ENCODE assay signal across 8 cellular contexts in genomic region chr10:100229819-100230422, GRCh38. TPM values are rescaled to one million over a fixed set of nuclear protein-coding genes. Genes with fewer than 3 reads are reported as not detected.
DNase-seq lines count a peak whose midpoint lies in the region; ATAC-seq and TF ChIP-seq lines count a peak whose summit lies in the region.

No MANE protein-coding gene starts in this region.

- intact Hi-C loops in OCI-LY7 (cut with micrococcal nuclease; ENCODE audit: unreplicated experiment) = loop anchor here (1.0 kb wide), 1 partner anchor 45 kb away; no protein-coding TSS in a partner anchor

- H4K20me1 ChIP-seq in BLaER1 = peaks cover 20% of the 10 kb centered on the region; the same call in 1 of the 2 replicates
- no peaks in the 10 kb centered on the region for H4K20me1 ChIP-seq in OCI-LY7 (ENCODE audit: insufficient read depth, low read length)

- peak overlapping the region; percentile 70 for H2AFZ ChIP-seq in OCI-LY7 (ENCODE audit: low read length)

- WGBS in endodermal cell (ENCODE audit: insufficient coverage in 1 of 2, insufficient read length in 1 of 2), 2 experiments = 78 to 80% methylated on average over 21 of the region's 21 CpGs

- H3K36me3 Mint-ChIP-seq in endodermal cell (ENCODE audit: low read depth) (peaks cover 30% of the 10 kb centered on the region), nephron progenitor cell (ENCODE audit: low read depth) (peaks cover 23% of the 10 kb centered on the region)

- ATAC-seq in HG03108 (IDR thresholded peaks at IDR 0.05; ENCODE audit: unreplicated experiment) = no peak

- CTCF ChIA-PET in OCI-LY7 (lab: Charles Lee; ENCODE audit: unreplicated experiment) = no interaction called here

- H3K79me2 ChIP-seq in OCI-LY7 (ENCODE audit: insufficient read depth, low read depth, low read length) = peaks cover 40% of the 10 kb centered on the region; the same call in 1 of the 2 replicates

- no peaks in the 10 kb centered on the region for H3K9me3 ChIP-seq in BLaER1
- H3K9me3 ChIP-seq in OCI-LY7 (ENCODE audit: low read length) = no peaks in the 10 kb centered on the region
- no peaks in the 10 kb centered on the region for H3K9me3 ChIP-seq in endodermal cell (ENCODE audit: control insufficient read depth, low read length)

- H3K4me2 ChIP-seq in BLaER1 (peak overlapping the region; percentile 86), OCI-LY7 (ENCODE audit: low read length) (peak overlapping the region; percentile 75)

- H3K27ac ChIP-seq in BLaER1 (peak overlapping the region; percentile 87), OCI-LY7 (ENCODE audit: low read depth, low read length, poor library complexity, severe bottlenecking) (peak overlapping the region; percentile 29), endodermal cell (ENCODE audit: low read depth, low read length) (peak overlapping the region; percentile 58)

- peaks cover 20% of the 10 kb centered on the region for H3K4me1 ChIP-seq in BLaER1
- H3K4me1 ChIP-seq in OCI-LY7 (ENCODE audit: insufficient read depth, low read length, poor library complexity, severe bottlenecking) = peaks cover 27% of the 10 kb centered on the region
- no peaks in the 10 kb centered on the region for H3K4me1 ChIP-seq in endodermal cell (ENCODE audit: control insufficient read depth, insufficient read depth, low read length)

- H3K9ac ChIP-seq in BLaER1 (peak overlapping the region; percentile 91), endodermal cell (ENCODE audit: extremely low read depth, low read length, poor library complexity, severe bottlenecking) (peak overlapping the region; percentile 70)

- H3K4me3 Mint-ChIP-seq in endodermal cell (peak overlapping the region; percentile 82), nephron progenitor cell (peak overlapping the region; percentile 94)

- H3K27ac Mint-ChIP-seq in endodermal cell = peak overlapping the region; percentile 92
- peak overlapping the region; percentile 93 for H3K27ac Mint-ChIP-seq in nephron progenitor cell

- H3K9me2 ChIP-seq in OCI-LY7 (ENCODE audit: insufficient read depth, low read length) = no peaks in the 10 kb centered on the region

- H3K27me3 ChIP-seq in BLaER1 (no peaks in the 10 kb centered on the region), endodermal cell (ENCODE audit: control insufficient read depth, insufficient read depth, low read length, poor library complexity, severe bottlenecking) (no peaks in the 10 kb centered on the region)

- peak overlapping the region; percentile 94 for H3K4me3 ChIP-seq in BLaER1
- H3K4me3 ChIP-seq in OCI-LY7 (ENCODE audit: low read depth, low read length, poor library complexity, severe bottlenecking) = peak overlapping the region; percentile 83
- H3K4me3 ChIP-seq in endodermal cell (ENCODE audit: low read length) = peak overlapping the region; percentile 92

- in situ Hi-C loops in GM13977 (cut with MboI; ENCODE audit: low pct_unique_long_range_greater_than_20kb, low sequenced_read_pairs, unreplicated experiment) = no loop called here

- H3K9me3 Mint-ChIP-seq in endodermal cell = no peaks in the 10 kb centered on the region
- H3K9me3 Mint-ChIP-seq in nephron progenitor cell = no peaks in the 10 kb centered on the region

- TSS peak; percentile 93 for BruUV-seq in OCI-LY7 (replicated peaks; lab: Mats Ljungman, UMichigan)

- POLR2A ChIA-PET in OCI-LY7 (lab: Charles Lee) = no interaction called here

- DNase-seq in OCI-LY7 (ENCODE audit: low spot score) (no peak), endodermal cell (no peak), nephron progenitor cell (no peak), H4 (ENCODE audit: low spot score) (no peak), GM13977 (ENCODE audit: low spot score) (no peak), NCI-H748 treated with DMSO at 0.1 percent for 48 hours (lab: John Stamatoyannopoulos, UW) (no peak)

- TF ChIP-seq CTCF in OCI-LY7 (conservative IDR thresholded peaks at IDR 0.05; ENCODE audit: low read length) = no peak
- no peak for TF ChIP-seq CTCF in endodermal cell (conservative IDR thresholded peaks at IDR 0.05)
- no peak for TF ChIP-seq CTCF in nephron progenitor cell (IDR thresholded peaks at IDR 0.05)
- no peak for TF ChIP-seq CTCF in GM13977 (IDR thresholded peaks at IDR 0.05; ENCODE audit: extremely low read depth, insufficient read depth, missing control alignments)

- H3K4me1 Mint-ChIP-seq in endodermal cell = peaks cover 5% of the 10 kb centered on the region
- H3K4me1 Mint-ChIP-seq in nephron progenitor cell = peaks cover 26% of the 10 kb centered on the region

- H3K36me3 ChIP-seq in BLaER1 (peaks cover 58% of the 10 kb centered on the region), OCI-LY7 (ENCODE audit: insufficient read depth, low read length) (peaks cover 55% of the 10 kb centered on the region), endodermal cell (ENCODE audit: control insufficient read depth, insufficient read depth, low read length) (peaks cover 33% of the 10 kb centered on the region)

- no peaks in the 10 kb centered on the region for H3K27me3 Mint-ChIP-seq in endodermal cell (ENCODE audit: insufficient read depth)
- no peaks in the 10 kb centered on the region for H3K27me3 Mint-ChIP-seq in nephron progenitor cell (ENCODE audit: low read depth, poor library complexity)

RNA-seq across cellular contexts. Expression of gene CHUK, which starts 0.5 kb away (rescaled TPM):
- 21.0 and 23.5 TPM in 2 replicates for total RNA-seq in OCI-LY7 (2014; rRNA removed; shearing (Covaris generic))
- total RNA-seq in OCI-LY7 (2022) (25.6 and 26.2 TPM in 2 replicates), endodermal cell (10 to 100 TPM; 14.1 to 17.2 TPM)
- polyA plus RNA-seq in endodermal cell (2013, experiment 1 of 2) = 21.1 TPM
- 20.7 TPM for polyA plus RNA-seq in endodermal cell (2013, experiment 2 of 2)
- total RNA-seq in H4 (2014; rRNA removed; shearing (Covaris generic)) = 17.9 and 20.1 TPM in 2 replicates

RNA-seq across cellular contexts. Expression of gene CWF19L1, which starts 37.5 kb away (rescaled TPM):
- 47.8 and 48.2 TPM in 2 replicates for total RNA-seq in OCI-LY7 (2014; rRNA removed; shearing (Covaris generic))
- total RNA-seq in OCI-LY7 (2022) (48.6 and 51.0 TPM in 2 replicates), endodermal cell (10 to 100 TPM; 31.6 to 35.4 TPM)
- 27.2 TPM for polyA plus RNA-seq in endodermal cell (2013, experiment 1 of 2)
- 24.8 TPM for polyA plus RNA-seq in endodermal cell (2013, experiment 2 of 2)
- 31.8 and 36.7 TPM in 2 replicates for total RNA-seq in H4 (2014; rRNA removed; shearing (Covaris generic))

RNA-seq across cellular contexts. Expression of gene ERLIN1, which starts 44.1 kb away (rescaled TPM):
- total RNA-seq in OCI-LY7 (2014; rRNA removed; shearing (Covaris generic)) = 24.7 and 26.7 TPM in 2 replicates
- total RNA-seq in OCI-LY7 (2022) = 24.1 and 25.6 TPM in 2 replicates
- total RNA-seq in endodermal cell = 10 to 100 TPM; 35.0 to 42.6 TPM
- 41.8 TPM for polyA plus RNA-seq in endodermal cell (2013, experiment 1 of 2)
- polyA plus RNA-seq in endodermal cell (2013, experiment 2 of 2) = 42.3 TPM
- total RNA-seq in H4 (2014; rRNA removed; shearing (Covaris generic)) = 37.3 and 42.5 TPM in 2 replicates

RNA-seq across cellular contexts. Expression of gene BLOC1S2, which starts 56.6 kb away (rescaled TPM):
- total RNA-seq in OCI-LY7 (2014; rRNA removed; shearing (Covaris generic)) = 39.7 and 48.7 TPM in 2 replicates
- total RNA-seq in OCI-LY7 (2022) (45.3 and 54.8 TPM in 2 replicates), endodermal cell (10 to 100 TPM; 25.5 to 26.0 TPM)
- polyA plus RNA-seq in endodermal cell (2013, experiment 1 of 2) = 59.0 TPM
- 62.6 TPM for polyA plus RNA-seq in endodermal cell (2013, experiment 2 of 2)
- total RNA-seq in H4 (2014; rRNA removed; shearing (Covaris generic)) = 55.2 and 99.9 TPM in 2 replicates

Comparison
In these comparisons a context has a peak if more than half of its experiments do, and no peak if none do; other contexts are left out.
1. H3K27ac ChIP-seq: peak in every context shown above with its lines; median percentile 87 in BLaER1; 58 in endodermal cell; 29 in OCI-LY7.